Comparison of ENCODE assay signal across 10 cellular contexts in the genomic region with DNA sequence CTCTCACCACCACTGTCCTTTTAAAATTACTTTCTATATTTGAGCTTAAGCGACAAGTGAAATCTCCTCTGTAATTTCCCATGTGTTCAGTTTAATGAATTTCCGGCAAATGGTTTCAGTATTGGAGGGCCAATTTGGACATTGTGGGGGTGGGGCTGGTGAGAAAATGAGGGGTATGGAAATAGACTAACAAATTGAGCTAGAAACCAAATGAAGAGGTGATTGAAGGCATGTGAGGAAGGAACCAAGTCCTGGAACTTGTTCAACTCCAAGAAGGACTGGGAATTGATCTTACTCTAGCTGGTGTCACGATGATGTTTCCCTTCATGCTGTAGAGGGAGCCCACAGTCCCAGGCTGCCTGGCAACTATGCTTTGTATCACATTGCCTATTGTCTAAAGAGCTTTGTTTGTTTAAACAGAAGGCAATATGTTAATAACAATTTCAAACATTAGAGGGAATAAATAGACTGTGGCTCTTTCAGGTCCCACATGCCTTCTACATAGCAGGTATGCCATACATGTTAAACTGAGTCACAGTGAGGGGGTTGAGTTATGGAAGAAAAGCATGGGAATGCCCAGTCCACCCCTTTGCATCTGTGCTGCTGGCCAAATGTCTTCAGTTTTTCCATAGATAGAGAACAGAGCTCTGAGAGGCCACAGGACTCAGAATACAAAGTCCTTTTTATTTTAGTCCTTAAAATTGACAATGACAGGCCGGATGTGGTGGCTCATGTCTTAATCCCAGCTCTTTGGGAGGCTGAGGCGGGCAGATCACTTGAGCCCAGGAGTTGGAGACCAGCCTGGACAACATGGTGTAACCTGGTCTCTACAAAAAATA. TPM values are rescaled to one million over a fixed set of nuclear protein-coding genes. Genes with fewer than 3 reads are reported as not detected.
DNase-seq lines count a peak whose midpoint lies in the region; ATAC-seq and TF ChIP-seq lines count a peak whose summit lies in the region.
"Had no signal": no experiment of that assay in that cellular context is flagged by ENCODE, and none has a peak within 500 bp of the region (broad histone marks: within the 10 kb centered on the region; RNA-seq: fewer than 3 reads in every experiment).

No MANE protein-coding gene starts in this region.

- H3K4me1 ChIP-seq in IMR-90 (ENCODE audit: control insufficient read depth, insufficient read depth, low read length) (peaks cover 23% of the 10 kb centered on the region), prostate gland (replicated peaks) (peaks cover 8% of the 10 kb centered on the region)

- H4K20me1 ChIP-seq in IMR-90 (ENCODE audit: insufficient read depth, low read length) = no peaks in the 10 kb centered on the region

- H3K4me2 ChIP-seq in IMR-90 (ENCODE audit: low read depth, low read length) = no peak overlapping the region

- ATAC-seq in IMR-90 (ENCODE audit: low read depth) (no peak), HG03196 (IDR thresholded peaks at IDR 0.05; ENCODE audit: unreplicated experiment) (no peak)

- peak overlapping the region; percentile 39; the same call in 1 of the 3 replicates for H2BK15ac ChIP-seq in IMR-90 (ENCODE audit: low read depth, low read length)

- no peak overlapping the region for H2AFZ ChIP-seq in IMR-90 (replicated peaks; ENCODE audit: low read length, poor library complexity)

- dilution Hi-C loops in IMR-90 (cut with HindIII; ENCODE audit: low sequenced_read_pairs, unreplicated experiment) = no loop called here

- H3K14ac ChIP-seq in IMR-90 (replicated peaks; ENCODE audit: low read depth, low read length) = 0 out of 2 replicates have a peak overlapping the region, but pooled peaks have one; percentile 48

- intact Hi-C loops in IMR-90 (cut with micrococcal nuclease) (loop anchor here (10.0 kb wide), 1 partner anchor 164 kb away; no protein-coding TSS in a partner anchor), prostate gland (cut with DNase I) (loop anchor here (10.0 kb wide), 1 partner anchor 624 kb away; no protein-coding TSS in a partner anchor)

- peak overlapping the region; percentile 42; the same call in 1 of the 2 replicates for H2BK20ac ChIP-seq in IMR-90 (ENCODE audit: low read depth, low read length)

- H3K27ac ChIP-seq in IMR-90 (ENCODE audit: insufficient read depth, low read length) (no peak overlapping the region), prostate gland (no peak overlapping the region)

- H3K27ac Mint-ChIP-seq in chondrocyte (ENCODE audit: unreplicated experiment) (no peak overlapping the region), nephron (peak overlapping the region in 2 of 3 experiments; percentile 9 to 84)

- WGBS in IMR-90 (ENCODE audit: extremely low coverage in 2 of 2, insufficient read length in 1 of 2), 2 experiments = 100% methylated on average over 1 of the region's 5 CpGs; no CpG with 5 or more reads in 1 of the 2 experiments
- 77% methylated on average over 5 of the region's 5 CpGs for WGBS in prostate gland

- TF ChIP-seq CTCF in GM06990 (IDR thresholded peaks at IDR 0.05; ENCODE audit: insufficient read depth, low read length, poor library complexity, severe bottlenecking) = peak; percentile 44
- TF ChIP-seq CTCF in IMR-90 (conservative IDR thresholded peaks at IDR 0.05; ENCODE audit: low read depth, low read length) = 0 out of 2 replicates have a peak, but pooled peaks have one; percentile 6
- peak; percentile 25 for TF ChIP-seq CTCF in chondrocyte (IDR thresholded peaks at IDR 0.05)
- TF ChIP-seq CTCF in nephron (IDR thresholded peaks at IDR 0.05; ENCODE audit: unreplicated experiment in 3 of 3) = no peak
- no peak for TF ChIP-seq CTCF in prostate gland (IDR thresholded peaks at IDR 0.05)

- H3K27me3 ChIP-seq in GM06990 (replicated peaks; ENCODE audit: control insufficient read depth, insufficient read depth, low read length) (no peaks in the 10 kb centered on the region), IMR-90 (ENCODE audit: control insufficient read depth, insufficient read depth, low read length) (no peaks in the 10 kb centered on the region), prostate gland (replicated peaks; ENCODE audit: insufficient read depth) (no peaks in the 10 kb centered on the region)

- no peak overlapping the region for H4K5ac ChIP-seq in IMR-90 (ENCODE audit: low read depth, low read length)

- TF ChIP-seq POLR2A in IMR-90 (IDR thresholded peaks at IDR 0.05; ENCODE audit: low read depth, low read length) (no peak), prostate gland (IDR thresholded peaks at IDR 0.05) (no peak)

- H2BK5ac ChIP-seq in IMR-90 (ENCODE audit: low read depth, low read length, poor library complexity, severe bottlenecking) = no peak overlapping the region

- H3K18ac ChIP-seq in IMR-90 (ENCODE audit: low read depth, low read length) = 0 out of 2 replicates have a peak overlapping the region, but pooled peaks have one; percentile 12

- peaks cover 0 to 18% of the 10 kb centered on the region in 2 experiments; a peak in 2 of 4 replicates for H3K79me1 ChIP-seq in IMR-90 (ENCODE audit: low read depth in 1 of 2, low read length in 2 of 2)

- H3K4me3 Mint-ChIP-seq in chondrocyte (ENCODE audit: unreplicated experiment) (no peak overlapping the region), nephron (no peak overlapping the region)

- CTCF ChIA-PET in IMR-90 (lab: Yijun Ruan, JAX) = no interaction called here

- POLR2A ChIA-PET in IMR-90 (lab: Charles Lee; ENCODE audit: unreplicated experiment) = interaction anchor here (0.6 kb wide), 1 partner anchor 742 kb away, joined by 6 read pairs; no protein-coding TSS in a partner anchor

- no peak overlapping the region for H2AK9ac ChIP-seq in IMR-90 (replicated peaks; ENCODE audit: low read depth, low read length, poor library complexity)

- no peak for TF ChIP-seq RAD21 in IMR-90 (IDR thresholded peaks at IDR 0.05; ENCODE audit: low read length)

- H3K4me3 ChIP-seq in GM06990 (replicated peaks; ENCODE audit: low read depth, low read length) = peak overlapping the region; percentile 31
- no peak overlapping the region for H3K4me3 ChIP-seq in IMR-90 (ENCODE audit: insufficient read depth, low read depth, low read length)
- no peak overlapping the region for H3K4me3 ChIP-seq in prostate gland

- in situ Hi-C loops in IMR-90 (cut with MboI; ENCODE audit: low sequenced_read_pairs) = loop anchor here (10.0 kb wide), 3 partner anchors 444 to 694 kb away; partner anchors contain the start of gene HSPA9

- H2BK120ac ChIP-seq in IMR-90 (ENCODE audit: low read depth, low read length) = peak overlapping the region; percentile 18; the same call in 1 of the 2 replicates

- DNase-seq in GM06990 (ENCODE audit: extremely low read depth, insufficient read length) (no peak), IMR-90 (no peak), chondrocyte (ENCODE audit: low spot score) (no peak), T-helper 2 cell (no peak), prostate gland (ENCODE audit: low spot score) (no peak)
- no peak for DNase-seq in NK-92 treated with Interleukin-12 subunit alpha and Interleukin-12 subunit beta, amount 100 ng/mL, for 24 hours (lab: John Stamatoyannopoulos, UW)
- DNase-seq: naive B cell, NCI-H2081 had no signal

- peaks cover 13% of the 10 kb centered on the region for H3K9me1 ChIP-seq in IMR-90 (ENCODE audit: insufficient read depth, low read length)

- H3K23ac ChIP-seq in IMR-90 (ENCODE audit: low read depth, low read length) = peak overlapping the region; percentile 51; the same call in 1 of the 2 replicates

- no peaks in the 10 kb centered on the region for H3K9me3 Mint-ChIP-seq in chondrocyte (ENCODE audit: low read depth)
- no peaks in the 10 kb centered on the region for H3K9me3 Mint-ChIP-seq in nephron
- H3K9me3 Mint-ChIP-seq: naive B cell had no signal

- peak overlapping the region; percentile 51; the same call in 1 of the 2 replicates for H2AK5ac ChIP-seq in IMR-90 (ENCODE audit: low read depth, low read length)

- H3K27me3 Mint-ChIP-seq in chondrocyte (ENCODE audit: low read depth) (no peaks in the 10 kb centered on the region), nephron (ENCODE audit: low read depth) (no peaks in the 10 kb centered on the region)

- peak overlapping the region; percentile 4; the same call in 1 of the 2 replicates for H3K4ac ChIP-seq in IMR-90 (ENCODE audit: low read depth, low read length)

- no peak overlapping the region for H4K91ac ChIP-seq in IMR-90 (ENCODE audit: insufficient read depth, low read depth, low read length)

- H3K36me3 Mint-ChIP-seq in chondrocyte (ENCODE audit: low read depth) = no peaks in the 10 kb centered on the region
- no peaks in the 10 kb centered on the region for H3K36me3 Mint-ChIP-seq in nephron (ENCODE audit: low read depth)
- H3K36me3 Mint-ChIP-seq: naive B cell had no signal

- no peaks in the 10 kb centered on the region for H3K36me3 ChIP-seq in GM06990 (ENCODE audit: control insufficient read depth, insufficient read depth, low read length)
- H3K36me3 ChIP-seq in IMR-90 (ENCODE audit: control insufficient read depth, insufficient read depth, low read length) = no peaks in the 10 kb centered on the region
- H3K36me3 ChIP-seq in prostate gland = no peaks in the 10 kb centered on the region

- no peak overlapping the region for H3K56ac ChIP-seq in IMR-90 (ENCODE audit: extremely low read depth, insufficient read depth, low read length)

- H3K4me1 Mint-ChIP-seq in chondrocyte (ENCODE audit: low read depth) (peaks cover 27% of the 10 kb centered on the region), nephron (peaks cover 39% of the 10 kb centered on the region)

- BruUV-seq in IMR-90 (replicated peaks; lab: Mats Ljungman, UMichigan) = no TSS peak

- no peak overlapping the region for H4K8ac ChIP-seq in IMR-90 (ENCODE audit: low read depth in 2 of 2, low read length in 2 of 2)

- H3K9me3 ChIP-seq in IMR-90 (ENCODE audit: control insufficient read depth, insufficient read depth, low read length) = no peaks in the 10 kb centered on the region
- no peaks in the 10 kb centered on the region for H3K9me3 ChIP-seq in prostate gland

- H3K9ac ChIP-seq in IMR-90 (ENCODE audit: low read depth, low read length) = no peak overlapping the region

TF ChIP-seq in IMR-90, 13 proteins besides CTCF, POLR2A, EP300 and RAD21 (continues in another document):
- TF ChIP-seq ELK1 (IDR thresholded peaks at IDR 0.05; ENCODE audit: borderline replicate concordance, low read depth, low read length) = no peak
- TF ChIP-seq MAZ (IDR thresholded peaks at IDR 0.05; ENCODE audit: borderline replicate concordance, low read depth, low read length) = no peak

RNA-seq across cellular contexts. Expression of gene MATR3, which starts 25.0 kb away (rescaled TPM):
- total RNA-seq in IMR-90 (2012; rRNA removed) = 207 and 367 TPM in 2 replicates
- polyA plus RNA-seq in IMR-90 (2012; rRNA removed) = 60.0 and 81.4 TPM in 2 replicates
- 16.0 and 25.6 TPM in 2 replicates for polyA plus RNA-seq in IMR-90 (2012; cell fraction: cytosol; rRNA removed)
- polyA plus RNA-seq in IMR-90 (2012; cell fraction: nucleus; rRNA removed; ENCODE audit: low replicate concordance) = 18.4 and 79.4 TPM in 2 replicates
- total RNA-seq in chondrocyte = 150 to 218 TPM (median 153 TPM) in 3 replicates
- total RNA-seq in prostate gland = 100 to 1,000 TPM; 192 to 207 TPM

Comparison
In these comparisons a context has a peak if more than half of its experiments do, and no peak if none do; other contexts are left out.
1. CTCF ChIP-seq: peak in GM06990 (single experiment), IMR-90 (single experiment) and chondrocyte (single experiment); none in nephron (0 of 3) and prostate gland (0 of 4).